Comparison of ENCODE assay signal across 15 cellular contexts in the genomic region with DNA sequence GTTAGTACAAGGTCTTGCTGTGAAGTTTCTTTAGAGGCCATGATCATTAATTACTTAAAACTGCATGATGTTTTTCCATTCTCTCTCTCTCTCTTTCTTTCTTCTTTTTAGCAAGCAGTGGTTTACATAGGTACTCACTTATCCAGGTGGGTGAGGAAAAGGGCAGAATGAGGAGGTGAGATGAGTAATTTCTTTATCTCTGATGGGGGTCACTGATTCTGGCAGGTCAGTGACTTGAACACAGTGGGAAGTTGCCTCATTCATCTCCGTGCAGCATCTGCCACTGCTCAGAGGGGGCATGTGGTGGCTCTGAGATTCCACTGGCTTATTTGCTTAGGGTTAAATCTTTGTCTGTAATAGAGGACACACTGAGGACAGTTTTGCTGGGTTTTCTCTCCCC.
DNase-seq lines count a peak whose midpoint lies in the region; ATAC-seq, FAIRE-seq and TF ChIP-seq lines count a peak whose summit lies in the region.
"Had no signal": no experiment of that assay in that cellular context is flagged by ENCODE, and none has a peak within 500 bp of the region (broad histone marks: within the 10 kb centered on the region; RNA-seq: fewer than 3 reads in every experiment).

No MANE protein-coding gene starts in this region.

- H4K20me1 ChIP-seq in astrocyte (ENCODE audit: insufficient read depth, low read length) = peaks cover 23% of the 10 kb centered on the region

- H3K4me1 ChIP-seq in astrocyte (ENCODE audit: insufficient read depth, low read length) = no peaks in the 10 kb centered on the region
- H3K4me1 ChIP-seq: A549 had no signal

- no peaks in the 10 kb centered on the region for H3K79me2 ChIP-seq in astrocyte (ENCODE audit: insufficient read depth, low read length)

- H3K36me3 ChIP-seq in astrocyte (ENCODE audit: insufficient read depth, low read length) = peaks cover 68% of the 10 kb centered on the region

- no peak overlapping the region for H3K27ac ChIP-seq in astrocyte (ENCODE audit: low read depth, low read length)
- no peak overlapping the region for H3K27ac ChIP-seq in RWPE1
- H3K27ac ChIP-seq: A549, thoracic aorta had no signal

- H3K4me1 Mint-ChIP-seq in astrocyte (ENCODE audit: low read depth, unreplicated experiment) = no peaks in the 10 kb centered on the region
- H3K4me1 Mint-ChIP-seq in stimulated activated naive CD8-positive, alpha-beta T cell treated with anti-CD3 and anti-CD28 coated beads, Interleukin-15, Interleukin-2, amounts not matched to agents 100 ng/mL and 50 ng/mL, for 24 hours (ENCODE audit: low read depth) = peaks cover 5% of the 10 kb centered on the region

- H3K4me3 Mint-ChIP-seq in astrocyte (ENCODE audit: unreplicated experiment) = no peak overlapping the region
- H3K4me3 Mint-ChIP-seq in stimulated activated naive CD8-positive, alpha-beta T cell treated with anti-CD3 and anti-CD28 coated beads, Interleukin-15, Interleukin-2, amounts not matched to agents 100 ng/mL and 50 ng/mL, for 24 hours = no peak overlapping the region
- H3K4me3 Mint-ChIP-seq: activated naive CD8-positive, alpha-beta T cell; T-helper 1 cell treated with Interleukin-12 subunit alpha and Interleukin-12 subunit beta and Interleukin-4 antibody, amounts not matched to agents 30 μg/mL and 1 μg/mL, for 36 hours had no signal

- H3K27me3 Mint-ChIP-seq in astrocyte (ENCODE audit: low read depth, unreplicated experiment) = no peaks in the 10 kb centered on the region
- H3K27me3 Mint-ChIP-seq in stimulated activated naive CD8-positive, alpha-beta T cell treated with anti-CD3 and anti-CD28 coated beads, Interleukin-15, Interleukin-2, amounts not matched to agents 100 ng/mL and 50 ng/mL, for 24 hours = no peaks in the 10 kb centered on the region
- H3K27me3 Mint-ChIP-seq: activated naive CD8-positive, alpha-beta T cell had no signal

- H2AFZ ChIP-seq in astrocyte (ENCODE audit: low read depth, low read length) = no peak overlapping the region

- H3K27ac Mint-ChIP-seq in astrocyte (ENCODE audit: unreplicated experiment) = peak overlapping the region; percentile 16
- peak overlapping the region; percentile 2 for H3K27ac Mint-ChIP-seq in stimulated activated naive CD8-positive, alpha-beta T cell treated with anti-CD3 and anti-CD28 coated beads, Interleukin-15, Interleukin-2, amounts not matched to agents 100 ng/mL and 50 ng/mL, for 24 hours
- H3K27ac Mint-ChIP-seq: activated naive CD8-positive, alpha-beta T cell; T-helper 1 cell treated with Interleukin-12 subunit alpha and Interleukin-12 subunit beta and Interleukin-4 antibody, amounts not matched to agents 30 μg/mL and 1 μg/mL, for 36 hours had no signal

- DNase-seq in NCI-H345 (lab: John Stamatoyannopoulos, UW) (peak; percentile 17), NCI-H345 treated with DMSO at 0.1 percent for 48 hours (lab: John Stamatoyannopoulos, UW; ENCODE audit: unreplicated experiment) (no peak), astrocyte (ENCODE audit: low read depth) (no peak), RWPE1 (ENCODE audit: low spot score) (no peak), medulla oblongata (ENCODE audit: extremely low spot score) (no peak)
- DNase-seq in activated CD4-positive, alpha-beta T cell treated with anti-CD3 and anti-CD28 coated beads for 4 hours = no peak
- DNase-seq: activated CD8-positive, alpha-beta memory T cell treated with anti-CD3 and anti-CD28 coated beads for 24 hours; mucosa of descending colon; retina had no signal

- H3K4me2 ChIP-seq in astrocyte (ENCODE audit: low read length) = no peak overlapping the region
- H3K4me2 ChIP-seq: A549 had no signal

- H3K4me3 ChIP-seq in astrocyte (ENCODE audit: insufficient read depth, low read depth, low read length) = no peak overlapping the region
- H3K4me3 ChIP-seq: A549, mucosa of descending colon, thoracic aorta had no signal

- CTCF ChIA-PET in RWPE1 (lab: Yijun Ruan, JAX) = interaction anchor here (0.6 kb wide), 1 partner anchor 140 kb away, joined by 3 read pairs; no protein-coding TSS in a partner anchor

- no peak for TF ChIP-seq CTCF in astrocyte (IDR thresholded peaks at IDR 0.05; ENCODE audit: insufficient read depth, low read depth, low read length)
- TF ChIP-seq CTCF in RWPE1 (conservative IDR thresholded peaks at IDR 0.05; ENCODE audit: low read depth) = no peak

- ATAC-seq in HG02852 (IDR thresholded peaks at IDR 0.05; ENCODE audit: unreplicated experiment) = peak; percentile 55
- ATAC-seq: A549, mucosa of descending colon had no signal

- H3K9me3 ChIP-seq in astrocyte (ENCODE audit: insufficient read depth, low read depth, low read length) = no peaks in the 10 kb centered on the region
- H3K9me3 ChIP-seq: A549, mucosa of descending colon, thoracic aorta had no signal

- no peaks in the 10 kb centered on the region for H3K9me3 Mint-ChIP-seq in astrocyte (ENCODE audit: unreplicated experiment)
- no peaks in the 10 kb centered on the region for H3K9me3 Mint-ChIP-seq in stimulated activated naive CD8-positive, alpha-beta T cell treated with anti-CD3 and anti-CD28 coated beads, Interleukin-15, Interleukin-2, amounts not matched to agents 100 ng/mL and 50 ng/mL, for 24 hours
- H3K9me3 Mint-ChIP-seq: T-helper 1 cell treated with Interleukin-12 subunit alpha and Interleukin-12 subunit beta and Interleukin-4 antibody, amounts not matched to agents 30 μg/mL and 1 μg/mL, for 36 hours had no signal

- no peaks in the 10 kb centered on the region for H3K27me3 ChIP-seq in astrocyte (ENCODE audit: insufficient read depth, low read length)

- peaks cover 27% of the 10 kb centered on the region for H3K36me3 Mint-ChIP-seq in astrocyte (ENCODE audit: low read depth, unreplicated experiment)
- H3K36me3 Mint-ChIP-seq in stimulated activated naive CD8-positive, alpha-beta T cell treated with anti-CD3 and anti-CD28 coated beads, Interleukin-15, Interleukin-2, amounts not matched to agents 100 ng/mL and 50 ng/mL, for 24 hours (ENCODE audit: low read depth) = no peaks in the 10 kb centered on the region
- H3K36me3 Mint-ChIP-seq: activated naive CD8-positive, alpha-beta T cell had no signal

- no peak for FAIRE-seq in astrocyte (lab: Jason Lieb, UNC)
- FAIRE-seq: A549 had no signal

- H3K9ac ChIP-seq in astrocyte (ENCODE audit: low read length) = no peak overlapping the region

- POLR2A ChIA-PET in RWPE1 (lab: Yijun Ruan, JAX; ENCODE audit: low non-redundant PET) = no interaction called here
